In the genomic region with DNA sequence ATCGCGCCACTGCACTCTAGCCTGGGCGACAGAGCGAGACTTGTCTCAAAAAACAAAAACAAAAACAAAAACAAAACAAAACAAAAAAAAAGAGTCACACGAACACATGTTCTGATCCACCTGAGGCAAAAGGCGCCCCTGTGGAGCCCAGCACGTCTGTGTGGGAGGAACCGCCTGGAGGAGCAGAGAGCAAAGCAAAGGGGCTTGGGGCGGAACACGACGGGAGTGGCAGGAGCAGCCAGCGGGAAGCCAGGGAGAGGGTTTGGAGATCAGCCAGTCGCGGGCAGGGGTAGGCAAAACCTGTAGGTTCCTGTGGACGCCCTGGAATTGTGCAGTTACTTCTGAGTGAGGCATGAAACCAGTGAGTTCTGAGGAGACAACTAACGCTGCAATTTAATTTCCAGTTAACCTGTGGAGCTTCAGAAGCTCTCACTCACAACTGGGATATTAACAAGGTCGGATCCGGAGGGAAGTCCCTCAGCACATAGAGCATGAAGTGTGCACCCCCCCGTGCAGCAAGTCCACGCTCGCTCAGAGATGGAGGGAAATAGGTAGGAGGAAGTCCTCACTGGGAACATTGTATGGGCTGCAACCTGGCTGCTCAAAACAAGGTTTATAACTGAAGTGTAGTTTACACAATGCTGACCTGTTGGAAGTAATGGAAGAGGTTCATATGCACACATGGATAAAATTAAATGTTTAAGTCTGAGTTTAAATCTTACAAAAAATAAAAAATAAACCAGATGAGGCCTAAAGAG, we compare ENCODE assay signal across 19 cellular contexts. TPM values are rescaled to one million over a fixed set of nuclear protein-coding genes. Genes with fewer than 3 reads are reported as not detected.
DNase-seq lines count a peak whose midpoint lies in the region; ATAC-seq, FAIRE-seq and TF ChIP-seq lines count a peak whose summit lies in the region.
"Had no signal": no experiment of that assay in that cellular context is flagged by ENCODE, and none has a peak within 500 bp of the region (broad histone marks: within the 10 kb centered on the region; RNA-seq: fewer than 3 reads in every experiment).

No MANE protein-coding gene starts in this region.

- no TSS peak for BruUV-seq in mammary epithelial cell (replicated peaks; lab: Mats Ljungman, UMichigan)

- H2AFZ ChIP-seq in mammary epithelial cell (ENCODE audit: low read depth, low read length) (peak overlapping the region; percentile 88), astrocyte (ENCODE audit: low read depth, low read length) (no peak overlapping the region)

- H3K4me3 Mint-ChIP-seq in astrocyte (ENCODE audit: unreplicated experiment): no peak overlapping the region
- H3K4me3 Mint-ChIP-seq: CD8-positive, alpha-beta T cell had no signal

- H3K36me3 ChIP-seq in mammary epithelial cell (ENCODE audit: insufficient read depth, low read length) (no peaks in the 10 kb centered on the region), breast epithelium (no peaks in the 10 kb centered on the region), astrocyte (ENCODE audit: insufficient read depth, low read length) (no peaks in the 10 kb centered on the region), lower lobe of right lung (no peaks in the 10 kb centered on the region), aorta (ENCODE audit: control insufficient read depth in 1 of 2, insufficient read depth in 2 of 2, low read length in 1 of 2) (no peaks in the 10 kb centered on the region)

- DNase-seq in mammary epithelial cell: no peak
- DNase-seq in breast epithelium (ENCODE audit: low spot score in 2 of 2): no peak
- no peak for DNase-seq in astrocyte (ENCODE audit: low read depth)
- DNase-seq in lower lobe of right lung: peak; percentile 20
- peak in 1 of 2 donors; percentile 76 for DNase-seq in aorta
- DNase-seq in NCI-H1048 (lab: John Stamatoyannopoulos, UW): no peak
- DNase-seq: CD8-positive, alpha-beta T cell; DMS79; KG1; NCI-H1436 treated with DMSO at 0.1 percent for 48 hours; NCI-H510A; SK-N-SH had no signal

- no peaks in the 10 kb centered on the region for H3K9me3 Mint-ChIP-seq in astrocyte (ENCODE audit: unreplicated experiment)
- H3K9me3 Mint-ChIP-seq: CD8-positive, alpha-beta T cell had no signal

- dilution Hi-C loops in mammary epithelial cell (cut with HindIII; ENCODE audit: low sequenced_read_pairs): no loop called here

- H3K4me2 ChIP-seq in mammary epithelial cell (ENCODE audit: insufficient read depth, low read depth, low read length) (peak overlapping the region; percentile 30), astrocyte (ENCODE audit: low read length) (no peak overlapping the region)
- H3K4me2 ChIP-seq: BLaER1, SK-N-SH had no signal

- peak overlapping the region; percentile 30 for H3K27ac Mint-ChIP-seq in astrocyte (ENCODE audit: unreplicated experiment)
- H3K27ac Mint-ChIP-seq: CD8-positive, alpha-beta T cell had no signal

- H3K9ac ChIP-seq in mammary epithelial cell (ENCODE audit: insufficient read depth, low read length) (no peak overlapping the region), astrocyte (ENCODE audit: low read length) (no peak overlapping the region)
- H3K9ac ChIP-seq: BLaER1, SK-N-SH had no signal

- ATAC-seq in lower lobe of right lung: no peak
- peak; percentile 50 for ATAC-seq in aorta (ENCODE audit: low FRiP score)
- no peak for ATAC-seq in esophagus mucosa
- no peak for ATAC-seq in HG02852 (IDR thresholded peaks at IDR 0.05; ENCODE audit: unreplicated experiment)
- ATAC-seq: CD8-positive, alpha-beta T cell; Panc1; Right ventricle myocardium inferior had no signal

- H4K20me1 ChIP-seq in mammary epithelial cell (ENCODE audit: insufficient read depth, low read length) (no peaks in the 10 kb centered on the region), astrocyte (ENCODE audit: insufficient read depth, low read length) (no peaks in the 10 kb centered on the region)
- H4K20me1 ChIP-seq: BLaER1 had no signal

- CTCF ChIA-PET in mammary epithelial cell (lab: Charles Lee; ENCODE audit: low non-redundant PET): no interaction called here

- no peak for FAIRE-seq in astrocyte (lab: Jason Lieb, UNC)
- FAIRE-seq: A204.1 had no signal

- WGBS in mammary epithelial cell (ENCODE audit: low coverage, missing lambda C conversion rate): 17% methylated on average over 16 of the region's 21 CpGs
- WGBS in aorta, 2 donors: 90 to 92% methylated on average over 21 of the region's 21 CpGs

- peaks cover 3% of the 10 kb centered on the region for H3K27me3 Mint-ChIP-seq in astrocyte (ENCODE audit: low read depth, unreplicated experiment)

- in situ Hi-C loops in mammary epithelial cell (cut with MboI; ENCODE audit: low sequenced_read_pairs in 2 of 2): no loop called here

- TF ChIP-seq CTCF in mammary epithelial cell (conservative IDR thresholded peaks at IDR 0.05 in 1 of 2, IDR thresholded peaks at IDR 0.05 in 1 of 2; ENCODE audit: extremely low read depth in 1 of 2, insufficient read depth in 1 of 2, low read depth in 1 of 2, low read length in 2 of 2) (no peak), breast epithelium (IDR thresholded peaks at IDR 0.05) (no peak), astrocyte (IDR thresholded peaks at IDR 0.05; ENCODE audit: insufficient read depth, low read depth, low read length) (no peak), lower lobe of right lung (IDR thresholded peaks at IDR 0.05) (no peak)

- peaks cover 10% of the 10 kb centered on the region for H3K36me3 Mint-ChIP-seq in astrocyte (ENCODE audit: low read depth, unreplicated experiment)

- H3K4me1 Mint-ChIP-seq in astrocyte (ENCODE audit: low read depth, unreplicated experiment): peaks cover 4% of the 10 kb centered on the region

- H3K4me1 ChIP-seq in mammary epithelial cell (ENCODE audit: insufficient read depth, low read length) (peaks cover 5% of the 10 kb centered on the region), breast epithelium (peaks cover 0 to 5% of the 10 kb centered on the region in 2 donors), astrocyte (ENCODE audit: insufficient read depth, low read length) (no peaks in the 10 kb centered on the region), lower lobe of right lung (no peaks in the 10 kb centered on the region), aorta (ENCODE audit: control insufficient read depth in 1 of 2, insufficient read depth in 2 of 2, low read length in 2 of 2) (no peaks in the 10 kb centered on the region)

- H3K27me3 ChIP-seq in mammary epithelial cell (ENCODE audit: insufficient read depth, low read length) (no peaks in the 10 kb centered on the region), breast epithelium (no peaks in the 10 kb centered on the region), astrocyte (ENCODE audit: insufficient read depth, low read length) (no peaks in the 10 kb centered on the region), lower lobe of right lung (ENCODE audit: low read depth) (no peaks in the 10 kb centered on the region), aorta (ENCODE audit: control insufficient read depth in 1 of 2, insufficient read depth in 2 of 2, low read length in 1 of 2) (no peaks in the 10 kb centered on the region)
- H3K27me3 ChIP-seq: BLaER1 had no signal

- no peak for TF ChIP-seq POLR2A in breast epithelium (IDR thresholded peaks at IDR 0.05)

- intact Hi-C loops in mammary epithelial cell (cut with micrococcal nuclease): no loop called here
- intact Hi-C loops in breast epithelium (cut with DNase I; ENCODE audit: low total_unique reads): no loop called here
- intact Hi-C loops in lower lobe of right lung (cut with DNase I): no loop called here
- intact Hi-C loops in aorta (cut with DNase I): no loop called here

- H3K9me3 ChIP-seq in mammary epithelial cell (replicated peaks; ENCODE audit: insufficient read depth, low read length) (no peaks in the 10 kb centered on the region), breast epithelium (no peaks in the 10 kb centered on the region), astrocyte (ENCODE audit: insufficient read depth, low read depth, low read length) (no peaks in the 10 kb centered on the region), lower lobe of right lung (no peaks in the 10 kb centered on the region), aorta (ENCODE audit: control insufficient read depth, low read length) (no peaks in the 10 kb centered on the region)
- H3K9me3 ChIP-seq: SK-N-SH had no signal

- no peak overlapping the region for H3K27ac ChIP-seq in mammary epithelial cell (ENCODE audit: insufficient read depth, low read depth, low read length)
- H3K27ac ChIP-seq in breast epithelium: no peak overlapping the region
- H3K27ac ChIP-seq in astrocyte (ENCODE audit: low read depth, low read length): no peak overlapping the region
- no peak overlapping the region for H3K27ac ChIP-seq in lower lobe of right lung
- H3K27ac ChIP-seq in aorta (ENCODE audit: low read depth in 1 of 2, low read length in 2 of 2): no peak overlapping the region
- H3K27ac ChIP-seq: BLaER1 had no signal

- H3K4me3 ChIP-seq in mammary epithelial cell (replicated peaks in 1 of 3; ENCODE audit: insufficient read depth in 1 of 3, low read depth in 2 of 3, low read length in 3 of 3) (no peak overlapping the region), breast epithelium (no peak overlapping the region), astrocyte (ENCODE audit: insufficient read depth, low read depth, low read length) (no peak overlapping the region), lower lobe of right lung (no peak overlapping the region), aorta (ENCODE audit: low read length in 2 of 2) (no peak overlapping the region)
- H3K4me3 ChIP-seq: BLaER1 had no signal

- no peaks in the 10 kb centered on the region for H3K79me2 ChIP-seq in mammary epithelial cell (ENCODE audit: insufficient read depth, low read length)
- no peaks in the 10 kb centered on the region for H3K79me2 ChIP-seq in astrocyte (ENCODE audit: insufficient read depth, low read length)

RNA-seq across cellular contexts. Expression of a gene that starts 13.2 kb away (rescaled TPM):
- total RNA-seq in mammary epithelial cell (1 to 10 TPM; 1.8 to 2.5 TPM), breast epithelium (10 to 100 TPM in 2 of 3 donors, 1 to 10 TPM in 1; 5.9 to 49.9 (median 11.1) TPM), astrocyte (78.7 and 87.1 TPM in 2 replicates), lower lobe of right lung (13.4 TPM), aorta (1 to 10 TPM; 4.3 to 4.4 TPM), esophagus mucosa (3.3 TPM)
- polyA plus RNA-seq in mammary epithelial cell (1.6 TPM), aorta (1 to 10 TPM; 1.3 to 3.0 TPM)
- 8.8 TPM for polyA minus RNA-seq in mammary epithelial cell

RNA-seq across cellular contexts. Expression of a gene that starts 26.1 kb away (rescaled TPM):
- under 1 TPM; 0.19 to 0.33 TPM for total RNA-seq in mammary epithelial cell
- 0.65 TPM for polyA plus RNA-seq in mammary epithelial cell
- not detected for polyA minus RNA-seq in mammary epithelial cell
- 10 to 100 TPM in 1 of 3 donors, 1 to 10 TPM in 2; 1.6 to 14.7 (median 2.9) TPM for total RNA-seq in breast epithelium
- total RNA-seq in astrocyte: 0.79 TPM in 1 of 2 replicates, not detected in the other
- total RNA-seq in lower lobe of right lung: 1.3 TPM
- total RNA-seq in aorta: 1 to 10 TPM; 2.6 to 3.1 TPM
- polyA plus RNA-seq in aorta: 1 to 10 TPM; 1.6 to 2.7 TPM
- 0.68 TPM for total RNA-seq in esophagus mucosa
- total RNA-seq: G401 had no signal

RNA-seq across cellular contexts. Expression of a gene that starts 59.0 kb away (rescaled TPM):
- total RNA-seq in mammary epithelial cell: 10 to 100 TPM; 26.5 to 35.1 TPM
- 20.1 TPM for polyA plus RNA-seq in mammary epithelial cell
- 62.6 TPM for polyA minus RNA-seq in mammary epithelial cell
- total RNA-seq in breast epithelium: 10 to 100 TPM; 18.7 to 22.2 (median 19.2) TPM
- 41.7 and 41.9 TPM in 2 replicates for total RNA-seq in astrocyte
- 31.5 TPM for total RNA-seq in lower lobe of right lung
- total RNA-seq in aorta: 10 to 100 TPM; 28.5 to 34.1 TPM
- 10 to 100 TPM; 10.9 to 14.5 TPM for polyA plus RNA-seq in aorta
- 28.8 TPM for total RNA-seq in esophagus mucosa
